In genomic region chr5:143547342-143547741, GRCh38 we compare ENCODE assay signal across 1 cellular context.
TF ChIP-seq lines count a peak whose summit lies in the region.

No MANE protein-coding gene starts in this region.

TF ChIP-seq in HepG2, 621 proteins besides CTCF, POLR2A, EP300 and RAD21 (continued from another document and continues in another):
- 0 out of 2 replicates have a peak, but pooled peaks have one; percentile 54 for TF ChIP-seq KDM6A (CRISPR knock-in tag; IDR thresholded peaks at IDR 0.05; ENCODE audit: low read depth)
- no peak for TF ChIP-seq ZNF746 (CRISPR knock-in tag; IDR thresholded peaks at IDR 0.05)
- TF ChIP-seq ZNF792 (CRISPR knock-in tag; IDR thresholded peaks at IDR 0.05) = peak; percentile 24; the same call in 1 of the 2 replicates
- TF ChIP-seq SIX1 (CRISPR knock-in tag; IDR thresholded peaks at IDR 0.05; ENCODE audit: borderline replicate concordance) = peak; percentile 34; the same call in 1 of the 2 replicates
- no peak for TF ChIP-seq ZMAT5 (CRISPR knock-in tag; IDR thresholded peaks at IDR 0.05; ENCODE audit: borderline replicate concordance, low read depth)
- no peak for TF ChIP-seq SYNCRIP (IDR thresholded peaks at IDR 0.05; ENCODE audit: insufficient read depth, low read depth, low read length)
- TF ChIP-seq RFX3 (CRISPR knock-in tag; IDR thresholded peaks at IDR 0.05) = no peak
- peak; percentile 40; the same call in 1 of the 2 replicates for TF ChIP-seq HNF1A (IDR thresholded peaks at IDR 0.05; ENCODE audit: low read depth)
- no peak; the same call in 1 of the 2 replicates for TF ChIP-seq HNF1A (CRISPR knock-in tag; IDR thresholded peaks at IDR 0.05; ENCODE audit: borderline replicate concordance)
- peak; percentile 56 for TF ChIP-seq ZNF614 (CRISPR knock-in tag; IDR thresholded peaks at IDR 0.05; ENCODE audit: borderline replicate concordance)
- no peak for TF ChIP-seq NAIF1 (CRISPR knock-in tag; IDR thresholded peaks at IDR 0.05; ENCODE audit: borderline replicate concordance)
- TF ChIP-seq ZNF644 (CRISPR knock-in tag; IDR thresholded peaks at IDR 0.05; ENCODE audit: low read depth) = peak; percentile 96
- peak; percentile 53; the same call in 1 of the 2 replicates for TF ChIP-seq KDM3A (CRISPR knock-in tag; IDR thresholded peaks at IDR 0.05; ENCODE audit: low read depth)
- no peak for TF ChIP-seq IRX3 (CRISPR knock-in tag; IDR thresholded peaks at IDR 0.05; ENCODE audit: borderline replicate concordance, low read depth)
- no peak for TF ChIP-seq KAT2B (IDR thresholded peaks at IDR 0.05; ENCODE audit: borderline replicate concordance, low read depth, low read length)
- no peak for TF ChIP-seq KDM4B (CRISPR knock-in tag; IDR thresholded peaks at IDR 0.05)
- TF ChIP-seq ZNF207 (IDR thresholded peaks at IDR 0.05; ENCODE audit: borderline replicate concordance) = no peak
- TF ChIP-seq, protein P1, sequence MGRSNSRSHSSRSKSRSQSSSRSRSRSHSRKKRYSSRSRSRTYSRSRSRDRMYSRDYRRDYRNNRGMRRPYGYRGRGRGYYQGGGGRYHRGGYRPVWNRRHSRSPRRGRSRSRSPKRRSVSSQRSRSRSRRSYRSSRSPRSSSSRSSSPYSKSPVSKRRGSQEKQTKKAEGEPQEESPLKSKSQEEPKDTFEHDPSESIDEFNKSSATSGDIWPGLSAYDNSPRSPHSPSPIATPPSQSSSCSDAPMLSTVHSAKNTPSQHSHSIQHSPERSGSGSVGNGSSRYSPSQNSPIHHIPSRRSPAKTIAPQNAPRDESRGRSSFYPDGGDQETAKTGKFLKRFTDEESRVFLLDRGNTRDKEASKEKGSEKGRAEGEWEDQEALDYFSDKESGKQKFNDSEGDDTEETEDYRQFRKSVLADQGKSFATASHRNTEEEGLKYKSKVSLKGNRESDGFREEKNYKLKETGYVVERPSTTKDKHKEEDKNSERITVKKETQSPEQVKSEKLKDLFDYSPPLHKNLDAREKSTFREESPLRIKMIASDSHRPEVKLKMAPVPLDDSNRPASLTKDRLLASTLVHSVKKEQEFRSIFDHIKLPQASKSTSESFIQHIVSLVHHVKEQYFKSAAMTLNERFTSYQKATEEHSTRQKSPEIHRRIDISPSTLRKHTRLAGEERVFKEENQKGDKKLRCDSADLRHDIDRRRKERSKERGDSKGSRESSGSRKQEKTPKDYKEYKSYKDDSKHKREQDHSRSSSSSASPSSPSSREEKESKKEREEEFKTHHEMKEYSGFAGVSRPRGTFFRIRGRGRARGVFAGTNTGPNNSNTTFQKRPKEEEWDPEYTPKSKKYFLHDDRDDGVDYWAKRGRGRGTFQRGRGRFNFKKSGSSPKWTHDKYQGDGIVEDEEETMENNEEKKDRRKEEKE (IDR thresholded peaks at IDR 0.05) = no peak
- TF ChIP-seq LCORL (IDR thresholded peaks at IDR 0.05) = peak; percentile 53; the same call in 1 of the 2 replicates
- TF ChIP-seq LCORL (CRISPR knock-in tag; IDR thresholded peaks at IDR 0.05) = peak; percentile 68
- no peak for TF ChIP-seq ZFP82 (CRISPR knock-in tag; IDR thresholded peaks at IDR 0.05; ENCODE audit: borderline replicate concordance)
- TF ChIP-seq BRD4 (CRISPR knock-in tag; IDR thresholded peaks at IDR 0.05) = no peak
- TF ChIP-seq ZNF557 (CRISPR knock-in tag; IDR thresholded peaks at IDR 0.05) = no peak
- no peak for TF ChIP-seq ZNF724P (CRISPR knock-in tag; IDR thresholded peaks at IDR 0.05; ENCODE audit: borderline replicate concordance)
- TF ChIP-seq ZNF354B (CRISPR knock-in tag; IDR thresholded peaks at IDR 0.05) = no peak
- no peak for TF ChIP-seq YEATS4 (CRISPR knock-in tag; IDR thresholded peaks at IDR 0.05; ENCODE audit: borderline replicate concordance)
- TF ChIP-seq GTF3A (CRISPR knock-in tag; conservative IDR thresholded peaks at IDR 0.05) = no peak
- no peak for TF ChIP-seq KDM2A (CRISPR knock-in tag; IDR thresholded peaks at IDR 0.05; ENCODE audit: borderline replicate concordance, low read depth)
- TF ChIP-seq ZNF773 (CRISPR knock-in tag; IDR thresholded peaks at IDR 0.05; ENCODE audit: borderline replicate concordance) = no peak
- no peak for TF ChIP-seq RELA (CRISPR knock-in tag; IDR thresholded peaks at IDR 0.05)
- TF ChIP-seq SMAD3 (CRISPR knock-in tag; IDR thresholded peaks at IDR 0.05) = no peak
- TF ChIP-seq NBN (conservative IDR thresholded peaks at IDR 0.05) = no peak
- TF ChIP-seq HDAC1 (CRISPR knock-in tag; IDR thresholded peaks at IDR 0.05) = peak; percentile 81
- no peak for TF ChIP-seq ZHX2 (IDR thresholded peaks at IDR 0.05; ENCODE audit: low read depth)
- no peak for TF ChIP-seq ZHX2 (CRISPR knock-in tag; IDR thresholded peaks at IDR 0.05; ENCODE audit: borderline replicate concordance)
- TF ChIP-seq WIZ (CRISPR knock-in tag; IDR thresholded peaks at IDR 0.05) = no peak; the same call in 1 of the 2 replicates
- TF ChIP-seq ZNF430 (CRISPR knock-in tag; IDR thresholded peaks at IDR 0.05) = no peak
- no peak for TF ChIP-seq ZBTB42 (CRISPR knock-in tag; IDR thresholded peaks at IDR 0.05)
- TF ChIP-seq, protein P2, sequence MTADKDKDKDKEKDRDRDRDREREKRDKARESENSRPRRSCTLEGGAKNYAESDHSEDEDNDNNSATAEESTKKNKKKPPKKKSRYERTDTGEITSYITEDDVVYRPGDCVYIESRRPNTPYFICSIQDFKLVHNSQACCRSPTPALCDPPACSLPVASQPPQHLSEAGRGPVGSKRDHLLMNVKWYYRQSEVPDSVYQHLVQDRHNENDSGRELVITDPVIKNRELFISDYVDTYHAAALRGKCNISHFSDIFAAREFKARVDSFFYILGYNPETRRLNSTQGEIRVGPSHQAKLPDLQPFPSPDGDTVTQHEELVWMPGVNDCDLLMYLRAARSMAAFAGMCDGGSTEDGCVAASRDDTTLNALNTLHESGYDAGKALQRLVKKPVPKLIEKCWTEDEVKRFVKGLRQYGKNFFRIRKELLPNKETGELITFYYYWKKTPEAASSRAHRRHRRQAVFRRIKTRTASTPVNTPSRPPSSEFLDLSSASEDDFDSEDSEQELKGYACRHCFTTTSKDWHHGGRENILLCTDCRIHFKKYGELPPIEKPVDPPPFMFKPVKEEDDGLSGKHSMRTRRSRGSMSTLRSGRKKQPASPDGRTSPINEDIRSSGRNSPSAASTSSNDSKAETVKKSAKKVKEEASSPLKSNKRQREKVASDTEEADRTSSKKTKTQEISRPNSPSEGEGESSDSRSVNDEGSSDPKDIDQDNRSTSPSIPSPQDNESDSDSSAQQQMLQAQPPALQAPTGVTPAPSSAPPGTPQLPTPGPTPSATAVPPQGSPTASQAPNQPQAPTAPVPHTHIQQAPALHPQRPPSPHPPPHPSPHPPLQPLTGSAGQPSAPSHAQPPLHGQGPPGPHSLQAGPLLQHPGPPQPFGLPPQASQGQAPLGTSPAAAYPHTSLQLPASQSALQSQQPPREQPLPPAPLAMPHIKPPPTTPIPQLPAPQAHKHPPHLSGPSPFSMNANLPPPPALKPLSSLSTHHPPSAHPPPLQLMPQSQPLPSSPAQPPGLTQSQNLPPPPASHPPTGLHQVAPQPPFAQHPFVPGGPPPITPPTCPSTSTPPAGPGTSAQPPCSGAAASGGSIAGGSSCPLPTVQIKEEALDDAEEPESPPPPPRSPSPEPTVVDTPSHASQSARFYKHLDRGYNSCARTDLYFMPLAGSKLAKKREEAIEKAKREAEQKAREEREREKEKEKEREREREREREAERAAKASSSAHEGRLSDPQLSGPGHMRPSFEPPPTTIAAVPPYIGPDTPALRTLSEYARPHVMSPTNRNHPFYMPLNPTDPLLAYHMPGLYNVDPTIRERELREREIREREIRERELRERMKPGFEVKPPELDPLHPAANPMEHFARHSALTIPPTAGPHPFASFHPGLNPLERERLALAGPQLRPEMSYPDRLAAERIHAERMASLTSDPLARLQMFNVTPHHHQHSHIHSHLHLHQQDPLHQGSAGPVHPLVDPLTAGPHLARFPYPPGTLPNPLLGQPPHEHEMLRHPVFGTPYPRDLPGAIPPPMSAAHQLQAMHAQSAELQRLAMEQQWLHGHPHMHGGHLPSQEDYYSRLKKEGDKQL (CRISPR knock-in tag; IDR thresholded peaks at IDR 0.05; ENCODE audit: low read depth) = peak; percentile 90
- no peak for TF ChIP-seq PAX8 (CRISPR knock-in tag; IDR thresholded peaks at IDR 0.05; ENCODE audit: borderline replicate concordance)
- TF ChIP-seq BRCA1 (CRISPR knock-in tag; IDR thresholded peaks at IDR 0.05) = no peak
- no peak for TF ChIP-seq ZBTB7A (CRISPR knock-in tag; IDR thresholded peaks at IDR 0.05)
- no peak for TF ChIP-seq GABPA (IDR thresholded peaks at IDR 0.05; ENCODE audit: low read depth, low read length)
- TF ChIP-seq GABPA (CRISPR knock-in tag; IDR thresholded peaks at IDR 0.05; ENCODE audit: low read depth) = peak; percentile 53; the same call in 1 of the 2 replicates
- TF ChIP-seq SP5 (CRISPR knock-in tag; IDR thresholded peaks at IDR 0.05; ENCODE audit: borderline replicate concordance, low read depth) = peak; percentile 32; the same call in 1 of the 2 replicates
- TF ChIP-seq JUN (CRISPR knock-in tag; IDR thresholded peaks at IDR 0.05) = no peak
- TF ChIP-seq MEIS1 (CRISPR knock-in tag; IDR thresholded peaks at IDR 0.05; ENCODE audit: borderline replicate concordance) = no peak
- TF ChIP-seq, protein P3, sequence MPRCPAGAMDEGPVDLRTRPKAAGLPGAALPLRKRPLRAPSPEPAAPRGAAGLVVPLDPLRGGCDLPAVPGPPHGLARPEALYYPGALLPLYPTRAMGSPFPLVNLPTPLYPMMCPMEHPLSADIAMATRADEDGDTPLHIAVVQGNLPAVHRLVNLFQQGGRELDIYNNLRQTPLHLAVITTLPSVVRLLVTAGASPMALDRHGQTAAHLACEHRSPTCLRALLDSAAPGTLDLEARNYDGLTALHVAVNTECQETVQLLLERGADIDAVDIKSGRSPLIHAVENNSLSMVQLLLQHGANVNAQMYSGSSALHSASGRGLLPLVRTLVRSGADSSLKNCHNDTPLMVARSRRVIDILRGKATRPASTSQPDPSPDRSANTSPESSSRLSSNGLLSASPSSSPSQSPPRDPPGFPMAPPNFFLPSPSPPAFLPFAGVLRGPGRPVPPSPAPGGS (CRISPR knock-in tag; IDR thresholded peaks at IDR 0.05) = no peak
- no peak for TF ChIP-seq ZFY (CRISPR knock-in tag; IDR thresholded peaks at IDR 0.05)
- TF ChIP-seq MTF2 (CRISPR knock-in tag; IDR thresholded peaks at IDR 0.05; ENCODE audit: borderline replicate concordance) = no peak
- TF ChIP-seq KLF11 (CRISPR knock-in tag; IDR thresholded peaks at IDR 0.05) = no peak
